In genomic region chr6:16346831-16347230, GRCh38 we compare ENCODE assay signal across 19 cellular contexts.
DNase-seq lines count a peak whose midpoint lies in the region; ATAC-seq, FAIRE-seq and TF ChIP-seq lines count a peak whose summit lies in the region.
"Had no signal": no experiment of that assay in that cellular context is flagged by ENCODE, and none has a peak within 500 bp of the region (broad histone marks: within the 10 kb centered on the region; RNA-seq: fewer than 3 reads in every experiment).

No MANE protein-coding gene starts in this region.

- H3K9ac ChIP-seq in HepG2 (ENCODE audit: insufficient read depth, low read depth, low read length): no peak overlapping the region
- no peak overlapping the region for H3K9ac ChIP-seq in endodermal cell (ENCODE audit: extremely low read depth, low read length, poor library complexity, severe bottlenecking)
- no peak overlapping the region for H3K9ac ChIP-seq in trophoblast cell (ENCODE audit: low read length)
- H3K9ac ChIP-seq: BLaER1 had no signal

- H3K4me3 Mint-ChIP-seq in endodermal cell: no peak overlapping the region
- H3K4me3 Mint-ChIP-seq: CD14-positive monocyte; CD4-positive, alpha-beta memory T cell; H9 had no signal

- H3K4me2 ChIP-seq in HepG2 (ENCODE audit: low read depth, low read length): no peak overlapping the region
- H3K4me2 ChIP-seq in trophoblast cell (ENCODE audit: low read length): no peak overlapping the region
- H3K4me2 ChIP-seq: BLaER1 had no signal

- H3K27me3 ChIP-seq in HepG2 (ENCODE audit: control insufficient read depth in 1 of 2, insufficient read depth in 2 of 2, low read length in 2 of 2) (no peaks in the 10 kb centered on the region), right lobe of liver (no peaks in the 10 kb centered on the region), endodermal cell (ENCODE audit: control insufficient read depth, insufficient read depth, low read length, poor library complexity, severe bottlenecking) (no peaks in the 10 kb centered on the region), trophoblast cell (ENCODE audit: insufficient read depth, low read length) (no peaks in the 10 kb centered on the region)
- H3K27me3 ChIP-seq: BLaER1 had no signal

- CTCF ChIA-PET in HepG2 (lab: Yijun Ruan, JAX; ENCODE audit: low intra/inter-chr PET ratio, low total read pairs): no interaction called here

- intact Hi-C loops in HepG2 (cut with micrococcal nuclease; ENCODE audit: unreplicated experiment): no loop called here
- intact Hi-C loops in right lobe of liver (cut with DNase I): no loop called here

- peaks cover 3% of the 10 kb centered on the region; the same call in 1 of the 2 replicates for H4K20me1 ChIP-seq in HepG2 (ENCODE audit: insufficient read depth, low read length)
- H4K20me1 ChIP-seq: BLaER1 had no signal

- H3K4me3 ChIP-seq in HepG2 (replicated peaks in 1 of 3; ENCODE audit: insufficient read depth in 1 of 3, low read depth in 2 of 3, low read length in 3 of 3) (no peak overlapping the region), right lobe of liver (no peak overlapping the region), endodermal cell (ENCODE audit: low read length) (no peak overlapping the region), trophoblast cell (ENCODE audit: low read depth, low read length) (no peak overlapping the region)
- H3K4me3 ChIP-seq: BLaER1 had no signal

- H3K23ac ChIP-seq in trophoblast cell (ENCODE audit: low read length): no peak overlapping the region

- H3K14ac ChIP-seq in trophoblast cell (ENCODE audit: low read length): peak overlapping the region; percentile 36

- TF ChIP-seq POLR2A in HepG2 (IDR thresholded peaks at IDR 0.05; ENCODE audit: insufficient read depth in 1 of 2, low read depth in 2 of 2, low read length in 2 of 2) (no peak), right lobe of liver (IDR thresholded peaks at IDR 0.05) (no peak)

- no peak for DNase-seq in HepG2 (ENCODE audit: low spot score)
- no peak for DNase-seq in right lobe of liver
- peak; percentile 46 for DNase-seq in endodermal cell
- no peak for DNase-seq in trophoblast cell
- DNase-seq in activated naive CD4-positive, alpha-beta T cell (lab: John Stamatoyannopoulos, UW): no peak
- no peak for DNase-seq in activated CD4-positive, alpha-beta T cell treated with anti-CD3 and anti-CD28 coated beads, Interleukin-2, amount 50 U/mL, for 48 hours
- DNase-seq: 8988T; CD4-positive, alpha-beta memory T cell; DMS153; DMS79; GDM1; GOT3; H9; IMR-90 had no signal

- no peaks in the 10 kb centered on the region for H3K36me3 Mint-ChIP-seq in endodermal cell (ENCODE audit: low read depth)

- H3K9me3 ChIP-seq in HepG2 (ENCODE audit: low read length) (no peaks in the 10 kb centered on the region), right lobe of liver (no peaks in the 10 kb centered on the region), endodermal cell (ENCODE audit: control insufficient read depth, low read length) (peaks cover 8% of the 10 kb centered on the region), trophoblast cell (ENCODE audit: insufficient read depth, low read depth, low read length) (no peaks in the 10 kb centered on the region)
- H3K9me3 ChIP-seq: BLaER1 had no signal

- no peak overlapping the region for H2BK5ac ChIP-seq in trophoblast cell (ENCODE audit: low read depth, low read length, poor library complexity)

- H3K36me3 ChIP-seq in HepG2 (replicated peaks in 1 of 2; ENCODE audit: control insufficient read depth in 1 of 2, insufficient read depth in 2 of 2, low read length in 2 of 2): no peaks in the 10 kb centered on the region; a peak in 1 of 5 replicates
- no peaks in the 10 kb centered on the region for H3K36me3 ChIP-seq in right lobe of liver
- H3K36me3 ChIP-seq in endodermal cell (ENCODE audit: control insufficient read depth, insufficient read depth, low read length): no peaks in the 10 kb centered on the region
- H3K36me3 ChIP-seq in trophoblast cell (ENCODE audit: control insufficient read depth in 1 of 2, insufficient read depth in 2 of 2, low read length in 2 of 2): no peaks in the 10 kb centered on the region
- H3K36me3 ChIP-seq: BLaER1 had no signal

- peak overlapping the region; percentile 48 for H4K12ac ChIP-seq in trophoblast cell (ENCODE audit: low read depth, low read length)

- in situ Hi-C loops in HepG2 (cut with HindIII; ENCODE audit: extremely low pct_ligation_motif_present, low pct_unique_long_range_greater_than_20kb): loop anchor here (25.0 kb wide), 1 partner anchor 615 kb away; no protein-coding TSS in a partner anchor

- no peak overlapping the region for H4K8ac ChIP-seq in trophoblast cell (ENCODE audit: low read depth, low read length)

- no peak overlapping the region for H3K27ac Mint-ChIP-seq in endodermal cell
- H3K27ac Mint-ChIP-seq: CD14-positive monocyte, H9 had no signal

- H4K91ac ChIP-seq in trophoblast cell (ENCODE audit: low read depth, low read length): peak overlapping the region; percentile 8

- H3K4me1 ChIP-seq in HepG2 (ENCODE audit: insufficient read depth, low read length) (peaks cover 14% of the 10 kb centered on the region), right lobe of liver (no peaks in the 10 kb centered on the region), endodermal cell (ENCODE audit: control insufficient read depth, insufficient read depth, low read length) (no peaks in the 10 kb centered on the region), trophoblast cell (ENCODE audit: control insufficient read depth in 1 of 2, insufficient read depth in 2 of 2, low read length in 2 of 2) (peaks cover 7 to 9% of the 10 kb centered on the region in 2 experiments)
- H3K4me1 ChIP-seq: BLaER1 had no signal

- H3K18ac ChIP-seq in trophoblast cell (ENCODE audit: low read length): peak overlapping the region; percentile 43

- peak overlapping the region; percentile 26 for H2BK120ac ChIP-seq in trophoblast cell (ENCODE audit: insufficient read depth, low read length, poor library complexity)

- POLR2A ChIA-PET in HepG2 (lab: Yijun Ruan, JAX): interaction anchor here (0.7 kb wide), 1 partner anchor 1180 kb away, joined by 4 read pairs; no protein-coding TSS in a partner anchor

- H3K79me2 ChIP-seq in HepG2 (ENCODE audit: insufficient read depth, low read length) (no peaks in the 10 kb centered on the region), trophoblast cell (ENCODE audit: control insufficient read depth, insufficient read depth, low read length, poor library complexity) (no peaks in the 10 kb centered on the region)

- H3K4ac ChIP-seq in trophoblast cell (ENCODE audit: low read depth, low read length): no peak overlapping the region

- H3K27ac ChIP-seq in HepG2 (ENCODE audit: extremely low read length, insufficient read depth, low read length) (no peak overlapping the region), right lobe of liver (no peak overlapping the region), endodermal cell (ENCODE audit: low read depth, low read length) (no peak overlapping the region), trophoblast cell (ENCODE audit: low read depth, low read length) (no peak overlapping the region)
- H3K27ac ChIP-seq: BLaER1, HL-60 had no signal

- 96% methylated on average over 18 of the region's 32 CpGs for WGBS in HepG2 (ENCODE audit: low lambda C conversion rate)
- WGBS in right lobe of liver (ENCODE audit: insufficient coverage, low coverage, low lambda C conversion rate, missing lambda C conversion rate): 100% methylated on average over 14 of the region's 32 CpGs
- 94 to 96% methylated on average over 26 to 32 of the region's 32 CpGs for WGBS in endodermal cell (ENCODE audit: insufficient coverage in 1 of 2, insufficient read length in 1 of 2), 2 experiments
- WGBS in trophoblast cell (ENCODE audit: extremely low coverage, insufficient coverage, insufficient read length): no CpG with 5 or more reads among the region's 32 CpGs

- no peak for TF ChIP-seq RAD21 in HepG2 (CRISPR knock-in tag; IDR thresholded peaks at IDR 0.05)

- TF ChIP-seq CTCF in HepG2 (CRISPR knock-in tag; IDR thresholded peaks at IDR 0.05): no peak
- TF ChIP-seq CTCF in right lobe of liver (IDR thresholded peaks at IDR 0.05): no peak
- no peak for TF ChIP-seq CTCF in endodermal cell (conservative IDR thresholded peaks at IDR 0.05)

- peak overlapping the region; percentile 32 for H2BK12ac ChIP-seq in trophoblast cell (ENCODE audit: low read length)

- no peak for TF ChIP-seq EP300 in HepG2 (IDR thresholded peaks at IDR 0.05; ENCODE audit: low read depth in 2 of 2, low read length in 2 of 2)
- no peak for TF ChIP-seq EP300 in HepG2 (CRISPR knock-in tag; IDR thresholded peaks at IDR 0.05; ENCODE audit: borderline replicate concordance)

- peaks cover 13% of the 10 kb centered on the region for H3K79me1 ChIP-seq in trophoblast cell (ENCODE audit: low read length)

- ATAC-seq in HepG2: no peak
- ATAC-seq in right lobe of liver: no peak
- ATAC-seq in GM18502 (IDR thresholded peaks at IDR 0.05; ENCODE audit: poor library complexity, unreplicated experiment): no peak

- no peak for FAIRE-seq in HepG2 (lab: Jason Lieb, UNC)
- FAIRE-seq: GM12892 had no signal

- H2AK5ac ChIP-seq in trophoblast cell (ENCODE audit: low read length): peak overlapping the region; percentile 1

- H3K27me3 Mint-ChIP-seq in endodermal cell (ENCODE audit: insufficient read depth): no peaks in the 10 kb centered on the region
- H3K27me3 Mint-ChIP-seq: CD4-positive, alpha-beta memory T cell had no signal

- H3K4me1 Mint-ChIP-seq in endodermal cell: no peaks in the 10 kb centered on the region

- no peak overlapping the region for H2AFZ ChIP-seq in HepG2 (ENCODE audit: low read length)
- no peak overlapping the region for H2AFZ ChIP-seq in trophoblast cell (ENCODE audit: insufficient read depth, low read length, poor library complexity)

- BruUV-seq in HepG2 (replicated peaks; lab: Mats Ljungman, UMichigan): no TSS peak

- peaks cover 5% of the 10 kb centered on the region for H3K9me3 Mint-ChIP-seq in endodermal cell
- H3K9me3 Mint-ChIP-seq: CD4-positive, alpha-beta memory T cell; H9 had no signal

TF ChIP-seq in HepG2, 621 proteins besides CTCF, POLR2A, EP300 and RAD21:
- TF ChIP-seq ZBTB38 (CRISPR knock-in tag; IDR thresholded peaks at IDR 0.05) (0 out of 2 replicates have a peak, but pooled peaks have one; percentile 35), E2F1 (CRISPR knock-in tag; IDR thresholded peaks at IDR 0.05) (no peak), AGO2 (optimal IDR thresholded peaks at IDR 0.05; ENCODE audit: low read depth, low read length) (peak; percentile 47), ZNF776 (CRISPR knock-in tag; IDR thresholded peaks at IDR 0.05) (0 out of 2 replicates have a peak, but pooled peaks have one; percentile 22), ZFY (CRISPR knock-in tag; IDR thresholded peaks at IDR 0.05) (no peak), GABPB1 (CRISPR knock-in tag; IDR thresholded peaks at IDR 0.05) (peak; percentile 21; the same call in 1 of the 2 replicates)
